Comparison of ENCODE assay signal across 27 cellular contexts in the genomic region with DNA sequence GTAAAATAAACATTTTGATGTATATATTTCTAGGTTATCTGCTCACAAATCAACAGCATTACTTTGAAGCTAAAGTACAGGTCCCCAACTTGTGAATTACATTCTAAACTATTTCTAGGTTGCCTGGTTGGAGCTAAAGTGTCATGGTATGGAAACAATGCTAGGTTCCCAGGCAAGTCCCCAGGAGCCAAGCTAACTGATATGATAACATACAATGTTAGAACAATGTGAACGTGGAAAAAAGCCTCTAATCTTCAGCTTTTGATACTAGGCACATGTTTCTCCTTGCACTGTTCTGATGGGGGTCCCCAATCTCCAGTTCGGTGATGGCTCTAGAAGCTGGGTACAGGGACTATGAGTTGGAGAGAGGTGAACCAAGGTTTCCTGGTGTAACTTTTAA.
"Had no signal": no experiment of that assay in that cellular context is flagged by ENCODE, and none has a peak within 500 bp of the region (broad histone marks: within the 10 kb centered on the region; RNA-seq: fewer than 3 reads in every experiment).

No MANE protein-coding gene starts in this region.

- H3K4me3 Mint-ChIP-seq: activated naive CD8-positive, alpha-beta T cell; brain; naive thymus-derived CD8-positive, alpha-beta T cell; neural crest cell; T-helper 1 cell treated with Interleukin-12 subunit alpha and Interleukin-12 subunit beta and Interleukin-4 antibody, amounts not matched to agents 30 μg/mL and 1 μg/mL, for 36 hours had no signal

- H3K4me3 ChIP-seq: pancreas, right lobe of liver, skin epidermis, testis, upper lobe of left lung, vagina had no signal

- H3K27me3 Mint-ChIP-seq: brain had no signal

- H3K36me3 Mint-ChIP-seq: activated naive CD8-positive, alpha-beta T cell; naive thymus-derived CD8-positive, alpha-beta T cell had no signal

- H3K27ac Mint-ChIP-seq: activated naive CD8-positive, alpha-beta T cell; naive thymus-derived CD8-positive, alpha-beta T cell; T-helper 1 cell treated with Interleukin-12 subunit alpha and Interleukin-12 subunit beta and Interleukin-4 antibody, amounts not matched to agents 30 μg/mL and 1 μg/mL, for 36 hours had no signal

- DNase-seq: activated CD4-positive, alpha-beta T cell treated with anti-CD3 and anti-CD28 coated beads for 4 hours; activated CD4-positive, alpha-beta T cell treated with anti-CD3 and anti-CD28 coated beads, Interleukin-2, amount 50 U/mL, for 4 hours; activated effector memory CD4-positive, alpha-beta T cell treated with Interleukin-2 at 50 U/mL for 16 hours; activated naive CD4-positive, alpha-beta T cell treated with Interleukin-2 at 50 U/mL for 16 hours; anterior cingulate cortex; caudate nucleus; foreskin fibroblast; islet precursor cell; naive thymus-derived CD8-positive, alpha-beta T cell; nucleus accumbens; pancreas; right lobe of liver; stimulated activated CD4-positive, alpha-beta T cell treated with anti-CD3 and anti-CD28 coated beads, Interleukin-12 subunit alpha, Interleukin-12 subunit beta, amount 100 ng/mL, for 4 hours; stimulated activated CD4-positive, alpha-beta T cell treated with anti-CD3 and anti-CD28 coated beads, Interleukin-4, amount 100 ng/mL, for 1 hour; stimulated activated naive CD8-positive, alpha-beta T cell treated with anti-CD3 and anti-CD28 coated beads, Interleukin-15, Interleukin-2, amounts not matched to agents 100 U/mL and 50 U/mL, for 24 hours; SW 1271; T-helper 9 cell; testis; upper lobe of left lung had no signal

- ATAC-seq: esophagus mucosa; naive thymus-derived CD8-positive, alpha-beta T cell; pancreas; stimulated activated naive CD8-positive, alpha-beta T cell treated with anti-CD3 and anti-CD28 coated beads, Interleukin-15, Interleukin-2, amounts not matched to agents 100 U/mL and 50 U/mL, for 24 hours had no signal

- H3K9me3 Mint-ChIP-seq: neural crest cell; T-helper 1 cell treated with Interleukin-12 subunit alpha and Interleukin-12 subunit beta and Interleukin-4 antibody, amounts not matched to agents 30 μg/mL and 1 μg/mL, for 36 hours had no signal

- H3K9me3 ChIP-seq: pancreas, right lobe of liver, testis, upper lobe of left lung, vagina had no signal

- H3K36me3 ChIP-seq: pancreas, right lobe of liver, upper lobe of left lung, vagina had no signal

- H3K27me3 ChIP-seq: pancreas, right lobe of liver, testis, upper lobe of left lung, vagina had no signal

- H3K4me1 Mint-ChIP-seq: naive thymus-derived CD8-positive, alpha-beta T cell; neural crest cell had no signal

- H3K27ac ChIP-seq: pancreas, right lobe of liver, skin epidermis, testis, upper lobe of left lung, vagina, VCaP had no signal

- H3K4me1 ChIP-seq: pancreas, right lobe of liver, testis, upper lobe of left lung, vagina had no signal
